ENCODE assay signal across 1 cellular context in genomic region chr3:51798561-51798960, GRCh38.
TF ChIP-seq lines count a peak whose summit lies in the region.

No MANE protein-coding gene starts in this region.

TF ChIP-seq in H1, 55 proteins besides CTCF, POLR2A, EP300 and RAD21 (continued from another document):
- TF ChIP-seq CBX5 (IDR thresholded peaks at IDR 0.05; ENCODE audit: low read depth, low read length) (no peak), BCL11A (IDR thresholded peaks at IDR 0.05; ENCODE audit: low read depth in 2 of 2, low read length in 2 of 2) (no peak), SP1 (IDR thresholded peaks at IDR 0.05; ENCODE audit: low read depth, low read length) (peak; percentile 68), CTBP2 (IDR thresholded peaks at IDR 0.05; ENCODE audit: borderline replicate concordance, insufficient read depth, insufficient read length, low read length) (no peak), RNF2 (IDR thresholded peaks at IDR 0.05; ENCODE audit: borderline replicate concordance, low read depth, low read length, missing control alignments, poor library complexity, severe bottlenecking) (no peak), YY1 (IDR thresholded peaks at IDR 0.05; ENCODE audit: low read depth, low read length) (no peak), EGR1 (IDR thresholded peaks at IDR 0.05; ENCODE audit: borderline replicate concordance, low read depth, low read length) (no peak), TAF7 (optimal IDR thresholded peaks at IDR 0.05; ENCODE audit: borderline replicate concordance, low read depth, low read length) (no peak), KDM4A (IDR thresholded peaks at IDR 0.05; ENCODE audit: low read depth, low read length, severe bottlenecking) (no peak), TCF12 (IDR thresholded peaks at IDR 0.05; ENCODE audit: low read depth, low read length) (no peak), BACH1 (IDR thresholded peaks at IDR 0.05; ENCODE audit: low read length) (no peak), ZNF274 (IDR thresholded peaks at IDR 0.05; ENCODE audit: borderline replicate concordance, extremely low read depth, low read length) (no peak)
